ENCODE assay signal across 9 cellular contexts in the genomic region with DNA sequence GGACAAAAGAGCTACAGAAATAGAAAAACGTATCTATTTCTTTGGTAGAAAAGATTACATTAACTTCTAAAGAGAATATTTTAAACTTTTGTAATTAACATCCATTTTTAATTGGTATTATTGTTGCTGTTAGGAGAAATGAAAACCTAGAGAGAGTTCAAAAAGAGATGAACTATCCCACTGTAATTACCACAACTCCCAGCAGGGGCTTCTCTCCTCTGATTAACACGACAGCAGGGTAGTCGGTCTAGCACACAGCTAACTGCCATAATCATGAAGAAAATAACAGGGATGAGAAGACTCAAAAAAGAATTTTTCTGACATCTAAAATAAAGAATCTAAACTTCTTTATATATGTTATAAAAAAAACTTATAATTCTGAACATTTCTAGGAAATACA.
DNase-seq lines count a peak whose midpoint lies in the region; ATAC-seq and TF ChIP-seq lines count a peak whose summit lies in the region.
"Had no signal": no experiment of that assay in that cellular context is flagged by ENCODE, and none has a peak within 500 bp of the region (broad histone marks: within the 10 kb centered on the region; RNA-seq: fewer than 3 reads in every experiment).

No MANE protein-coding gene starts in this region.

- ATAC-seq in HG03108 (IDR thresholded peaks at IDR 0.05; ENCODE audit: unreplicated experiment), result no peak

- TF ChIP-seq CTCF in AG09309 (IDR thresholded peaks at IDR 0.05; ENCODE audit: control insufficient read depth, insufficient read depth, low read depth, low read length, missing control alignments) (peak; percentile 29), foreskin fibroblast (IDR thresholded peaks at IDR 0.05; ENCODE audit: low read depth, low read length) (peak; percentile 29)

- H3K4me3 ChIP-seq in AG09309 (ENCODE audit: control insufficient read depth, low read depth, low read length) (no peak overlapping the region), foreskin fibroblast (ENCODE audit: low read depth in 1 of 2, low read length in 2 of 2) (no peak overlapping the region)

- DNase-seq in AG09309 (ENCODE audit: low read depth) (no peak), HT-29 (ENCODE audit: low spot score) (peak; percentile 52), RKO (ENCODE audit: low spot score) (peak; percentile 65), foreskin fibroblast (no peak), GM19238 (ENCODE audit: insufficient read length, low spot score) (no peak), NCI-H187 treated with DMSO at 0.1 percent for 48 hours (lab: John Stamatoyannopoulos, UW) (no peak)
- DNase-seq in stimulated activated naive CD4-positive, alpha-beta T cell treated with Interleukin-2 at 50 U/mL for 16 hours (lab: John Stamatoyannopoulos, UW), result no peak
- DNase-seq: naive B cell had no signal

Comparison
In these comparisons a context has a peak if more than half of its experiments do, and no peak if none do; other contexts are left out.
1. DNase-seq: peak in HT-29 (single experiment) and RKO (single experiment); none in AG09309 (single experiment), foreskin fibroblast (0 of 2), GM19238 (single experiment), stimulated activated naive CD4-positive, alpha-beta T cell treated with Interleukin-2 at 50 U/mL for 16 hours (single experiment) and NCI-H187 treated with DMSO at 0.1 percent for 48 hours (single experiment).